In genomic region chr22:31119026-31119717, GRCh38 we compare ENCODE assay signal across 18 cellular contexts. TPM values are rescaled to one million over a fixed set of nuclear protein-coding genes. Genes with fewer than 3 reads are reported as not detected.
"Had no signal": no experiment of that assay in that cellular context is flagged by ENCODE, and none has a peak within 500 bp of the region (broad histone marks: within the 10 kb centered on the region; RNA-seq: fewer than 3 reads in every experiment).

No MANE protein-coding gene starts in this region.

- H3K4me2 ChIP-seq: hepatocyte had no signal

- H3K9me3 ChIP-seq: sigmoid colon, thoracic aorta had no signal

- H3K27me3 ChIP-seq: hepatocyte, sigmoid colon had no signal

- H3K4me3 ChIP-seq: coronary artery, hepatocyte, sigmoid colon, thoracic aorta had no signal

- H2AFZ ChIP-seq: hepatocyte had no signal

- H3K79me2 ChIP-seq: hepatocyte had no signal

- ATAC-seq: activated T-cell treated with anti-CD3 and anti-CD28 coated beads, Interleukin-2, amount 50 U/mL, for 72 hours; stimulated activated naive CD8-positive, alpha-beta T cell treated with anti-CD3 and anti-CD28 coated beads, Interleukin-15, amount 100 ng/mL, for 72 hours had no signal

- H3K36me3 ChIP-seq: sigmoid colon, thoracic aorta had no signal

- H3K27ac ChIP-seq: coronary artery, hepatocyte, sigmoid colon, thoracic aorta had no signal

- FAIRE-seq: endothelial cell of umbilical vein, frontal cortex, kidney, urothelium cell line had no signal

- DNase-seq: activated CD4-positive, alpha-beta T cell treated with anti-CD3 and anti-CD28 coated beads for 1 hour; activated CD4-positive, alpha-beta T cell treated with anti-CD3 and anti-CD28 coated beads, Interleukin-2, amount 50 U/mL, for 48 hours; activated naive CD8-positive, alpha-beta T cell treated with anti-CD3 and anti-CD28 coated beads, Interleukin-2, amount 10 ng/mL, durations not matched to agents 7 days and 5 days; activated T-cell treated with anti-CD3 and anti-CD28 coated beads, Interleukin-2, amount 50 U/mL, for 72 hours; aorta; effector CD4-positive, alpha-beta T cell; kidney; sigmoid colon; stimulated activated CD4-positive, alpha-beta T cell treated with anti-CD3 and anti-CD28 coated beads, Interleukin-4, amount 100 ng/mL, for 4 hours; stimulated activated naive CD8-positive, alpha-beta T cell treated with anti-CD3 and anti-CD28 coated beads, Interleukin-15, amount 100 ng/mL, for 72 hours; T-helper 2 cell had no signal

RNA-seq across cellular contexts. Expression of gene PLA2G3, which starts 21.1 kb away (rescaled TPM):
- total RNA-seq: activated naive CD8-positive, alpha-beta T cell treated with anti-CD3 and anti-CD28 coated beads, Interleukin-2, amount 10 ng/mL, durations not matched to agents 7 days and 5 days; activated T-cell treated with anti-CD3 and anti-CD28 coated beads, Interleukin-2, amount 50 U/mL, for 72 hours; aorta; kidney; mesenteric fat pad; sigmoid colon; thoracic aorta had no signal
